13 cellular contexts compared by ENCODE assay signal in the genomic region with DNA sequence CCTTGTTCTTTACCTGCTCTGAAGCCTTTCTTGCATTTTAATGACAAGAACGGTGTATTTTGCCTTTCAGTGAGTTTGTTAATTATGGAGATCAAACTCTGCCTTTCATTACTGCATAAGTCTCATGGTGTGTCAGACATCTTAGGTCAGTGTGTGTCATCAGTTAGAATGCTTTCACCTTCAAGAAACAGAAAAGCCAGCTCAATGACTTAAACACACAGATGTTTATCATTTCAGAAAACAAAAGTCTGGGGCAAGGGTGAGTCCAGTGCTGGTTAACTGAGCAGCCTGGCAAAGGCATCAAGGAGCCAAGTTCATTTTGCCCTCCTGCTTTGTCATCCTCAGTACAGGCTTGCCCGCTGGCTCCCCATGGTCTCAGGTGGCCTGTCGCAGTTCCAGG. TPM values are rescaled to one million over a fixed set of nuclear protein-coding genes. Genes with fewer than 3 reads are reported as not detected.
DNase-seq lines count a peak whose midpoint lies in the region; ATAC-seq and TF ChIP-seq lines count a peak whose summit lies in the region.
"Had no signal": no experiment of that assay in that cellular context is flagged by ENCODE, and none has a peak within 500 bp of the region (broad histone marks: within the 10 kb centered on the region; RNA-seq: fewer than 3 reads in every experiment).

No MANE protein-coding gene starts in this region.

- peaks cover 47% of the 10 kb centered on the region for H3K4me1 ChIP-seq in RWPE2 (ENCODE audit: insufficient read depth, poor library complexity, severe bottlenecking)
- peaks cover 6% of the 10 kb centered on the region for H3K4me1 ChIP-seq in endodermal cell (ENCODE audit: control insufficient read depth, insufficient read depth, low read length)

- peak overlapping the region; percentile 89 for H3K27ac Mint-ChIP-seq in activated CD4-positive, alpha-beta memory T cell treated with anti-CD3 and anti-CD28 coated beads for 36 hours
- H3K27ac Mint-ChIP-seq in activated CD4-positive, alpha-beta memory T cell treated with anti-CD3 and anti-CD28 coated beads, Interleukin-2, amount 10 ng/mL, durations not matched to agents 7 days and 5 days, result no peak overlapping the region
- H3K27ac Mint-ChIP-seq in stimulated activated memory B cell treated with anti-CD40 and anti-IgM and Interleukin-4, amounts not matched to agents 10 μg/mL and 1 μg/mL and 100 μg/mL, for 72 hours, result peak overlapping the region; percentile 93
- no peak overlapping the region for H3K27ac Mint-ChIP-seq in endodermal cell

- H3K36me3 Mint-ChIP-seq in activated CD4-positive, alpha-beta memory T cell treated with anti-CD3 and anti-CD28 coated beads for 36 hours, result no peaks in the 10 kb centered on the region
- H3K36me3 Mint-ChIP-seq in activated CD4-positive, alpha-beta memory T cell treated with anti-CD3 and anti-CD28 coated beads, Interleukin-2, amount 10 ng/mL, durations not matched to agents 7 days and 5 days (ENCODE audit: low read depth), result no peaks in the 10 kb centered on the region
- H3K36me3 Mint-ChIP-seq in stimulated activated memory B cell treated with anti-CD40 and anti-IgM and Interleukin-4, amounts not matched to agents 10 μg/mL and 1 μg/mL and 100 μg/mL, for 72 hours, result peaks cover 5% of the 10 kb centered on the region
- no peaks in the 10 kb centered on the region for H3K36me3 Mint-ChIP-seq in endodermal cell (ENCODE audit: low read depth)

- H3K4me3 Mint-ChIP-seq in activated CD4-positive, alpha-beta memory T cell treated with anti-CD3 and anti-CD28 coated beads for 36 hours, result no peak overlapping the region
- no peak overlapping the region for H3K4me3 Mint-ChIP-seq in activated CD4-positive, alpha-beta memory T cell treated with anti-CD3 and anti-CD28 coated beads, Interleukin-2, amount 10 ng/mL, durations not matched to agents 7 days and 5 days
- H3K4me3 Mint-ChIP-seq in stimulated activated memory B cell treated with anti-CD40 and anti-IgM and Interleukin-4, amounts not matched to agents 10 μg/mL and 1 μg/mL and 100 μg/mL, for 72 hours, result no peak overlapping the region
- H3K4me3 Mint-ChIP-seq in endodermal cell, result no peak overlapping the region

- no peak overlapping the region for H3K4me3 ChIP-seq in RWPE2 (ENCODE audit: severe bottlenecking)
- no peak overlapping the region for H3K4me3 ChIP-seq in endodermal cell (ENCODE audit: low read length)
- H3K4me3 ChIP-seq: coronary artery, uterus had no signal

- H3K27ac ChIP-seq in RWPE2 (ENCODE audit: poor library complexity, severe bottlenecking), result peak overlapping the region; percentile 82
- peak overlapping the region; percentile 76 for H3K27ac ChIP-seq in epithelial cell of prostate
- H3K27ac ChIP-seq in endodermal cell (ENCODE audit: low read depth, low read length), result no peak overlapping the region
- H3K27ac ChIP-seq: coronary artery, KMS-11, uterus had no signal

- H3K9me3 Mint-ChIP-seq in activated CD4-positive, alpha-beta memory T cell treated with anti-CD3 and anti-CD28 coated beads for 36 hours, result no peaks in the 10 kb centered on the region
- H3K9me3 Mint-ChIP-seq in activated CD4-positive, alpha-beta memory T cell treated with anti-CD3 and anti-CD28 coated beads, Interleukin-2, amount 10 ng/mL, durations not matched to agents 7 days and 5 days, result no peaks in the 10 kb centered on the region
- no peaks in the 10 kb centered on the region for H3K9me3 Mint-ChIP-seq in stimulated activated memory B cell treated with anti-CD40 and anti-IgM and Interleukin-4, amounts not matched to agents 10 μg/mL and 1 μg/mL and 100 μg/mL, for 72 hours
- H3K9me3 Mint-ChIP-seq in endodermal cell, result no peaks in the 10 kb centered on the region

- WGBS in endodermal cell (ENCODE audit: insufficient coverage in 1 of 2, insufficient read length in 1 of 2), 2 experiments, result 86 to 96% methylated on average over 1 to 3 of the region's 3 CpGs

- no peak overlapping the region for H3K9ac ChIP-seq in endodermal cell (ENCODE audit: extremely low read depth, low read length, poor library complexity, severe bottlenecking)
- H3K9ac ChIP-seq: KMS-11 had no signal

- TF ChIP-seq CTCF in RWPE2 (IDR thresholded peaks at IDR 0.05; ENCODE audit: poor library complexity, severe bottlenecking), result no peak
- no peak for TF ChIP-seq CTCF in endodermal cell (conservative IDR thresholded peaks at IDR 0.05)

- intact Hi-C loops in activated CD4-positive, alpha-beta memory T cell treated with anti-CD3 and anti-CD28 coated beads for 36 hours (cut with micrococcal nuclease), result no loop called here

- ATAC-seq in RWPE2 (ENCODE audit: low read depth), result peak; percentile 31; the same call in 1 of the 3 replicates
- ATAC-seq in stimulated activated memory B cell treated with anti-CD40 and anti-IgM and Interleukin-4, amounts not matched to agents 10 μg/mL and 1 μg/mL and 100 μg/mL, for 72 hours, result no peak

- CTCF ChIA-PET in activated CD4-positive, alpha-beta memory T cell treated with anti-CD3 and anti-CD28 coated beads for 36 hours (lab: Charles Lee), result interaction anchor here (0.9 to 1.4 kb wide), 4 partner anchors 9 to 73 kb away, joined by 3 to 5 read pairs (median 4); a partner anchor contains a TSS
- CTCF ChIA-PET in activated CD4-positive, alpha-beta memory T cell treated with anti-CD3 and anti-CD28 coated beads, Interleukin-2, amount 10 ng/mL, durations not matched to agents 7 days and 5 days (lab: Charles Lee), result interaction anchor here (1.0 to 1.6 kb wide), 3 partner anchors 23 to 80 kb away, joined by 3 to 5 read pairs (median 4); no protein-coding TSS in a partner anchor

- POLR2A ChIA-PET in activated CD4-positive, alpha-beta memory T cell treated with anti-CD3 and anti-CD28 coated beads for 36 hours (lab: Charles Lee), result no interaction called here
- POLR2A ChIA-PET in activated CD4-positive, alpha-beta memory T cell treated with anti-CD3 and anti-CD28 coated beads, Interleukin-2, amount 10 ng/mL, durations not matched to agents 7 days and 5 days (lab: Charles Lee), result interaction anchor here (1.1 to 4.0 kb wide), 3 partner anchors 19 to 53 kb away, joined by 3 to 18 read pairs (median 4); no protein-coding TSS in a partner anchor

- H3K36me3 ChIP-seq in RWPE2 (ENCODE audit: low read depth), result no peaks in the 10 kb centered on the region
- no peaks in the 10 kb centered on the region for H3K36me3 ChIP-seq in endodermal cell (ENCODE audit: control insufficient read depth, insufficient read depth, low read length)
- H3K36me3 ChIP-seq: uterus had no signal

- H3K27me3 Mint-ChIP-seq in activated CD4-positive, alpha-beta memory T cell treated with anti-CD3 and anti-CD28 coated beads for 36 hours, result no peaks in the 10 kb centered on the region
- H3K27me3 Mint-ChIP-seq in activated CD4-positive, alpha-beta memory T cell treated with anti-CD3 and anti-CD28 coated beads, Interleukin-2, amount 10 ng/mL, durations not matched to agents 7 days and 5 days, result no peaks in the 10 kb centered on the region
- no peaks in the 10 kb centered on the region for H3K27me3 Mint-ChIP-seq in stimulated activated memory B cell treated with anti-CD40 and anti-IgM and Interleukin-4, amounts not matched to agents 10 μg/mL and 1 μg/mL and 100 μg/mL, for 72 hours
- H3K27me3 Mint-ChIP-seq in endodermal cell (ENCODE audit: insufficient read depth), result no peaks in the 10 kb centered on the region

- no peak for DNase-seq in activated CD4-positive, alpha-beta memory T cell treated with anti-CD3 and anti-CD28 coated beads for 36 hours
- no peak for DNase-seq in activated CD4-positive, alpha-beta memory T cell treated with anti-CD3 and anti-CD28 coated beads, Interleukin-2, amount 10 ng/mL, durations not matched to agents 7 days and 5 days
- no peak for DNase-seq in RWPE2 (ENCODE audit: low spot score)
- DNase-seq in epithelial cell of prostate (ENCODE audit: low read depth, low spot score), result no peak
- no peak for DNase-seq in anterior cingulate cortex (lab: John Stamatoyannopoulos, UW)
- DNase-seq in endodermal cell, result no peak
- no peak for DNase-seq in NCI-H2227 treated with DMSO at 0.1 percent for 48 hours (lab: John Stamatoyannopoulos, UW)
- DNase-seq: stimulated activated CD4-positive, alpha-beta T cell treated with anti-CD3 and anti-CD28 coated beads, Interleukin-4, amount 100 ng/mL, for 24 hours; SW 1271; uterus had no signal

- H3K4me1 Mint-ChIP-seq in activated CD4-positive, alpha-beta memory T cell treated with anti-CD3 and anti-CD28 coated beads for 36 hours (ENCODE audit: low read depth), result peaks cover 73% of the 10 kb centered on the region
- H3K4me1 Mint-ChIP-seq in activated CD4-positive, alpha-beta memory T cell treated with anti-CD3 and anti-CD28 coated beads, Interleukin-2, amount 10 ng/mL, durations not matched to agents 7 days and 5 days, result peaks cover 51% of the 10 kb centered on the region
- peaks cover 75% of the 10 kb centered on the region for H3K4me1 Mint-ChIP-seq in stimulated activated memory B cell treated with anti-CD40 and anti-IgM and Interleukin-4, amounts not matched to agents 10 μg/mL and 1 μg/mL and 100 μg/mL, for 72 hours
- H3K4me1 Mint-ChIP-seq in endodermal cell, result peaks cover 35% of the 10 kb centered on the region

- no peaks in the 10 kb centered on the region for H3K9me3 ChIP-seq in RWPE2 (ENCODE audit: severe bottlenecking)
- no peaks in the 10 kb centered on the region for H3K9me3 ChIP-seq in endodermal cell (ENCODE audit: control insufficient read depth, low read length)
- H3K9me3 ChIP-seq: uterus had no signal

- H3K27me3 ChIP-seq in RWPE2 (ENCODE audit: insufficient read depth, poor library complexity, severe bottlenecking) (no peaks in the 10 kb centered on the region), endodermal cell (ENCODE audit: control insufficient read depth, insufficient read depth, low read length, poor library complexity, severe bottlenecking) (no peaks in the 10 kb centered on the region)
- H3K27me3 ChIP-seq: uterus had no signal

RNA-seq across cellular contexts. Expression of a gene that starts 54.5 kb away (rescaled TPM):
- total RNA-seq in activated CD4-positive, alpha-beta memory T cell treated with anti-CD3 and anti-CD28 coated beads for 36 hours, result 10 to 100 TPM; 82.0 to 84.1 TPM
- total RNA-seq in activated CD4-positive, alpha-beta memory T cell treated with anti-CD3 and anti-CD28 coated beads, Interleukin-2, amount 10 ng/mL, durations not matched to agents 7 days and 5 days, result 10 to 100 TPM; 86.4 to 95.0 TPM
- 10 to 100 TPM; 67.0 to 67.1 TPM for total RNA-seq in endodermal cell
- polyA plus RNA-seq in endodermal cell (2013, experiment 1 of 2), result 33.7 TPM
- polyA plus RNA-seq in endodermal cell (2013, experiment 2 of 2), result 31.8 TPM

Comparison
In these comparisons a context has a peak if more than half of its experiments do, and no peak if none do; other contexts are left out.
1. H3K27ac Mint-ChIP-seq: peak in activated CD4-positive, alpha-beta memory T cell treated with anti-CD3 and anti-CD28 coated beads for 36 hours (single experiment) and stimulated activated memory B cell treated with anti-CD40 and anti-IgM and Interleukin-4, amounts not matched to agents 10 μg/mL and 1 μg/mL and 100 μg/mL, for 72 hours (single experiment); none in activated CD4-positive, alpha-beta memory T cell treated with anti-CD3 and anti-CD28 coated beads, Interleukin-2, amount 10 ng/mL, durations not matched to agents 7 days and 5 days (single experiment) and endodermal cell (single experiment).